11 cellular contexts compared by ENCODE assay signal in the genomic region with DNA sequence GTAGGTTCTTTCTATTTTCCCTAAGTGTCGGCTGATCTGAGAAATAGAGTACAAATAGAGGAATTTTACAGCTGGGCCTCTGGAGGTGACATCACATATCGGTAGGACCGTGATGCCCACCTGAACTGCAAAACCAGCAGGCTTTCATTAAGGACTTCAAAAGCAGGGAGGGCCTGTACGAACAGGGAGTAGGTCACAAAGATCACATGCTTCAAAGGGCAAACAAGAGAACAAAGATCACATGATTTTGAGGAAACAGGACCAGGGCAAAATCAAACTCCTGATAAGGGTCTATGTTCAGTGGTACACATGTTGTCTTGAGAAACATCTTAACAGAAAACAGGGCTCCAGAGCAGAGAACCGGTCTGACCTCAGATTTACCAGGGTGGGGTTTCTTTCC.
"Had no signal": no experiment of that assay in that cellular context is flagged by ENCODE, and none has a peak within 500 bp of the region (broad histone marks: within the 10 kb centered on the region; RNA-seq: fewer than 3 reads in every experiment).

No MANE protein-coding gene starts in this region.

- H3K27ac ChIP-seq: GM23248 had no signal

- H3K4me3 ChIP-seq: GM23248, GM23338, HAP-1 had no signal

- FAIRE-seq: H1, H54 had no signal

- H3K4me2 ChIP-seq: GM23338 had no signal

- H3K36me3 ChIP-seq: HAP-1 had no signal

- ATAC-seq: GM23338, HCT116 had no signal

- H3K4me1 ChIP-seq: HAP-1 had no signal

- H2AFZ ChIP-seq: GM23248, GM23338 had no signal

- H3K9ac ChIP-seq: GM23248 had no signal

- DNase-seq: GM23248, GOT3, H7, H9, HCEC 1CT, HFFc6 had no signal
